Comparison of ENCODE assay signal across 3 cellular contexts in the genomic region with DNA sequence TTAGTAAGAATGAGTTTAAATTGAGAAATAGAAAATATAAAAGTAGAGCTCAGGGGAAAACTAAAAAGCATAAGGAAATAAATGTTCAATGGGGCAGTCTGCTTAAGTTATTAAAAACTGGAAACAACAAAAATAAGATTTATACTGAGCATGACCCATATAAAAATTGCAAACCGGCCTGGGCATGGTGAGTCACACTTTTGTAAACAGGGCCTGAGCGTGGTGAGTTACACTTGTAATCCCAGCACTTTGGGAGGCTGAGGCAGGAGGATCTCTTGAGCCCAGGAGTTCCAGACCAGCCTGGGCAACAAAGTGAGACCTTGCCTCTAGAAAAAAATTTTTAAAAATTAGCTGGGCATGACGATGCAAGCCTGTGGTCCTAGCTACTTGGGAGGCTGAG.
TF ChIP-seq lines count a peak whose summit lies in the region.

No MANE protein-coding gene starts in this region.

TF ChIP-seq in A549, 52 proteins besides CTCF, POLR2A, EP300 and RAD21:
- TF ChIP-seq FOSL2 (IDR thresholded peaks at IDR 0.05) (no peak), FOSL2 (CRISPR knock-in tag; IDR thresholded peaks at IDR 0.05) (peak; percentile 33; the same call in 1 of the 2 replicates), MAZ (IDR thresholded peaks at IDR 0.05; ENCODE audit: borderline replicate concordance, low read depth, low read length) (no peak)

TF ChIP-seq in HCT116, 20 proteins besides CTCF, POLR2A, EP300 and RAD21:
- TF ChIP-seq CBX3 (IDR thresholded peaks at IDR 0.05; ENCODE audit: low read depth) (peak; percentile 59; the same call in 1 of the 2 replicates), JUND (IDR thresholded peaks at IDR 0.05) (peak; percentile 42), YY1 (IDR thresholded peaks at IDR 0.05; ENCODE audit: extremely low read depth, insufficient replicate concordance, low read depth, low read length) (no peak), EGR1 (IDR thresholded peaks at IDR 0.05; ENCODE audit: low read depth) (no peak), POLR2AphosphoS5 (IDR thresholded peaks at IDR 0.05; ENCODE audit: low read depth, low read length) (no peak), SIN3A (IDR thresholded peaks at IDR 0.05; ENCODE audit: low read depth) (no peak), FOSL1 (IDR thresholded peaks at IDR 0.05; ENCODE audit: low read depth) (peak; percentile 43; the same call in 1 of the 2 replicates), ZNF274 (IDR thresholded peaks at IDR 0.05; ENCODE audit: low read depth, low read length) (no peak), SP1 (IDR thresholded peaks at IDR 0.05; ENCODE audit: low read depth) (no peak), ELF1 (IDR thresholded peaks at IDR 0.05; ENCODE audit: borderline replicate concordance, low read depth) (no peak)
- TF ChIP-seq, protein P1, sequence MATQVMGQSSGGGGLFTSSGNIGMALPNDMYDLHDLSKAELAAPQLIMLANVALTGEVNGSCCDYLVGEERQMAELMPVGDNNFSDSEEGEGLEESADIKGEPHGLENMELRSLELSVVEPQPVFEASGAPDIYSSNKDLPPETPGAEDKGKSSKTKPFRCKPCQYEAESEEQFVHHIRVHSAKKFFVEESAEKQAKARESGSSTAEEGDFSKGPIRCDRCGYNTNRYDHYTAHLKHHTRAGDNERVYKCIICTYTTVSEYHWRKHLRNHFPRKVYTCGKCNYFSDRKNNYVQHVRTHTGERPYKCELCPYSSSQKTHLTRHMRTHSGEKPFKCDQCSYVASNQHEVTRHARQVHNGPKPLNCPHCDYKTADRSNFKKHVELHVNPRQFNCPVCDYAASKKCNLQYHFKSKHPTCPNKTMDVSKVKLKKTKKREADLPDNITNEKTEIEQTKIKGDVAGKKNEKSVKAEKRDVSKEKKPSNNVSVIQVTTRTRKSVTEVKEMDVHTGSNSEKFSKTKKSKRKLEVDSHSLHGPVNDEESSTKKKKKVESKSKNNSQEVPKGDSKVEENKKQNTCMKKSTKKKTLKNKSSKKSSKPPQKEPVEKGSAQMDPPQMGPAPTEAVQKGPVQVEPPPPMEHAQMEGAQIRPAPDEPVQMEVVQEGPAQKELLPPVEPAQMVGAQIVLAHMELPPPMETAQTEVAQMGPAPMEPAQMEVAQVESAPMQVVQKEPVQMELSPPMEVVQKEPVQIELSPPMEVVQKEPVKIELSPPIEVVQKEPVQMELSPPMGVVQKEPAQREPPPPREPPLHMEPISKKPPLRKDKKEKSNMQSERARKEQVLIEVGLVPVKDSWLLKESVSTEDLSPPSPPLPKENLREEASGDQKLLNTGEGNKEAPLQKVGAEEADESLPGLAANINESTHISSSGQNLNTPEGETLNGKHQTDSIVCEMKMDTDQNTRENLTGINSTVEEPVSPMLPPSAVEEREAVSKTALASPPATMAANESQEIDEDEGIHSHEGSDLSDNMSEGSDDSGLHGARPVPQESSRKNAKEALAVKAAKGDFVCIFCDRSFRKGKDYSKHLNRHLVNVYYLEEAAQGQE (IDR thresholded peaks at IDR 0.05; ENCODE audit: low read depth): no peak
- TF ChIP-seq, protein P2, sequence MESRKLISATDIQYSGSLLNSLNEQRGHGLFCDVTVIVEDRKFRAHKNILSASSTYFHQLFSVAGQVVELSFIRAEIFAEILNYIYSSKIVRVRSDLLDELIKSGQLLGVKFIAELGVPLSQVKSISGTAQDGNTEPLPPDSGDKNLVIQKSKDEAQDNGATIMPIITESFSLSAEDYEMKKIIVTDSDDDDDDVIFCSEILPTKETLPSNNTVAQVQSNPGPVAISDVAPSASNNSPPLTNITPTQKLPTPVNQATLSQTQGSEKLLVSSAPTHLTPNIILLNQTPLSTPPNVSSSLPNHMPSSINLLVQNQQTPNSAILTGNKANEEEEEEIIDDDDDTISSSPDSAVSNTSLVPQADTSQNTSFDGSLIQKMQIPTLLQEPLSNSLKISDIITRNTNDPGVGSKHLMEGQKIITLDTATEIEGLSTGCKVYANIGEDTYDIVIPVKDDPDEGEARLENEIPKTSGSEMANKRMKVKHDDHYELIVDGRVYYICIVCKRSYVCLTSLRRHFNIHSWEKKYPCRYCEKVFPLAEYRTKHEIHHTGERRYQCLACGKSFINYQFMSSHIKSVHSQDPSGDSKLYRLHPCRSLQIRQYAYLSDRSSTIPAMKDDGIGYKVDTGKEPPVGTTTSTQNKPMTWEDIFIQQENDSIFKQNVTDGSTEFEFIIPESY (IDR thresholded peaks at IDR 0.05; ENCODE audit: extremely low read depth, insufficient replicate concordance, low read length): no peak

TF ChIP-seq in HEK293T, 16 proteins besides CTCF, POLR2A, EP300 and RAD21:
- TF ChIP-seq FOXK2 (IDR thresholded peaks at IDR 0.05) (no peak), NFRKB (IDR thresholded peaks at IDR 0.05) (no peak)
